Comparison of ENCODE assay signal across 1 cellular context in the genomic region with DNA sequence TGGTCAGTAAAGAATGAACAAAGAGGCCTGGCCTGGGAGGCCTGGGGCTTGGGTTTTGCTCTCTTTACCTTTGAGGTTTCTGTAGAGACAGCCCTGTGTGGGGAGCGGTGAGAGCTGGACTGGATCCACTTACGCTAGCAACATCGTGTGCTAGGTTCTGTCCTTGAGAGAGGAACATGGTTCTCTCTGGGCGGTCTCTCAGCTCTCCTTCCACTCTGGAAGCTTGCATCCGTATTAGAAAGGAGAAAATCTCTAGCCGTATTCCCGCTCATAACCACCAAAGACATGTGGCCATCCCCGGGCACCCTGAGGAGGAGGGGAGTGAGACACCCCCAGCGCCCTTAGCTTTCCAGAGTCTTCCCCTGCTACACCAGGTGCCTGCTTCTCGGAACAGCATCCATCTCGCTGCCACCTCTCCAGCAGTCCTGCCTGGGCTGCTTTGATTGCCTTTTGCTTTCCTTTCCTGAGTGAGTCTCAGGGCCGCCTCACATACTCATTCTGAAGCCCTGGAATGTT.
TF ChIP-seq lines count a peak whose summit lies in the region.

No MANE protein-coding gene starts in this region.

TF ChIP-seq in HepG2, 621 proteins besides CTCF, POLR2A, EP300 and RAD21:
- TF ChIP-seq ELF4 (CRISPR knock-in tag; IDR thresholded peaks at IDR 0.05; ENCODE audit: borderline replicate concordance) (no peak), ZNF431 (CRISPR knock-in tag; IDR thresholded peaks at IDR 0.05; ENCODE audit: borderline replicate concordance, low read depth) (no peak), YEATS2 (CRISPR knock-in tag; IDR thresholded peaks at IDR 0.05; ENCODE audit: borderline replicate concordance) (no peak), HDAC6 (IDR thresholded peaks at IDR 0.05; ENCODE audit: low read depth, low read length) (no peak), ZBTB7B (CRISPR knock-in tag; IDR thresholded peaks at IDR 0.05) (no peak), ZNF572 (CRISPR knock-in tag; IDR thresholded peaks at IDR 0.05) (no peak)
- TF ChIP-seq, protein P1, sequence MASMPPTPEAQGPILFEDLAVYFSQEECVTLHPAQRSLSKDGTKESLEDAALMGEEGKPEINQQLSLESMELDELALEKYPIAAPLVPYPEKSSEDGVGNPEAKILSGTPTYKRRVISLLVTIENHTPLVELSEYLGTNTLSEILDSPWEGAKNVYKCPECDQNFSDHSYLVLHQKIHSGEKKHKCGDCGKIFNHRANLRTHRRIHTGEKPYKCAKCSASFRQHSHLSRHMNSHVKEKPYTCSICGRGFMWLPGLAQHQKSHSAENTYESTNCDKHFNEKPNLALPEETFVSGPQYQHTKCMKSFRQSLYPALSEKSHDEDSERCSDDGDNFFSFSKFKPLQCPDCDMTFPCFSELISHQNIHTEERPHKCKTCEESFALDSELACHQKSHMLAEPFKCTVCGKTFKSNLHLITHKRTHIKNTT (CRISPR knock-in tag; IDR thresholded peaks at IDR 0.05), result no peak
- TF ChIP-seq, protein P2, sequence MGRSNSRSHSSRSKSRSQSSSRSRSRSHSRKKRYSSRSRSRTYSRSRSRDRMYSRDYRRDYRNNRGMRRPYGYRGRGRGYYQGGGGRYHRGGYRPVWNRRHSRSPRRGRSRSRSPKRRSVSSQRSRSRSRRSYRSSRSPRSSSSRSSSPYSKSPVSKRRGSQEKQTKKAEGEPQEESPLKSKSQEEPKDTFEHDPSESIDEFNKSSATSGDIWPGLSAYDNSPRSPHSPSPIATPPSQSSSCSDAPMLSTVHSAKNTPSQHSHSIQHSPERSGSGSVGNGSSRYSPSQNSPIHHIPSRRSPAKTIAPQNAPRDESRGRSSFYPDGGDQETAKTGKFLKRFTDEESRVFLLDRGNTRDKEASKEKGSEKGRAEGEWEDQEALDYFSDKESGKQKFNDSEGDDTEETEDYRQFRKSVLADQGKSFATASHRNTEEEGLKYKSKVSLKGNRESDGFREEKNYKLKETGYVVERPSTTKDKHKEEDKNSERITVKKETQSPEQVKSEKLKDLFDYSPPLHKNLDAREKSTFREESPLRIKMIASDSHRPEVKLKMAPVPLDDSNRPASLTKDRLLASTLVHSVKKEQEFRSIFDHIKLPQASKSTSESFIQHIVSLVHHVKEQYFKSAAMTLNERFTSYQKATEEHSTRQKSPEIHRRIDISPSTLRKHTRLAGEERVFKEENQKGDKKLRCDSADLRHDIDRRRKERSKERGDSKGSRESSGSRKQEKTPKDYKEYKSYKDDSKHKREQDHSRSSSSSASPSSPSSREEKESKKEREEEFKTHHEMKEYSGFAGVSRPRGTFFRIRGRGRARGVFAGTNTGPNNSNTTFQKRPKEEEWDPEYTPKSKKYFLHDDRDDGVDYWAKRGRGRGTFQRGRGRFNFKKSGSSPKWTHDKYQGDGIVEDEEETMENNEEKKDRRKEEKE (IDR thresholded peaks at IDR 0.05), result no peak
- TF ChIP-seq, protein P3, sequence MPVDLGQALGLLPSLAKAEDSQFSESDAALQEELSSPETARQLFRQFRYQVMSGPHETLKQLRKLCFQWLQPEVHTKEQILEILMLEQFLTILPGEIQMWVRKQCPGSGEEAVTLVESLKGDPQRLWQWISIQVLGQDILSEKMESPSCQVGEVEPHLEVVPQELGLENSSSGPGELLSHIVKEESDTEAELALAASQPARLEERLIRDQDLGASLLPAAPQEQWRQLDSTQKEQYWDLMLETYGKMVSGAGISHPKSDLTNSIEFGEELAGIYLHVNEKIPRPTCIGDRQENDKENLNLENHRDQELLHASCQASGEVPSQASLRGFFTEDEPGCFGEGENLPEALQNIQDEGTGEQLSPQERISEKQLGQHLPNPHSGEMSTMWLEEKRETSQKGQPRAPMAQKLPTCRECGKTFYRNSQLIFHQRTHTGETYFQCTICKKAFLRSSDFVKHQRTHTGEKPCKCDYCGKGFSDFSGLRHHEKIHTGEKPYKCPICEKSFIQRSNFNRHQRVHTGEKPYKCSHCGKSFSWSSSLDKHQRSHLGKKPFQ (CRISPR knock-in tag; IDR thresholded peaks at IDR 0.05; ENCODE audit: insufficient replicate concordance), result no peak
TF ChIP-seq in HepG2: peak in this region for 0.
